In the genomic region with DNA sequence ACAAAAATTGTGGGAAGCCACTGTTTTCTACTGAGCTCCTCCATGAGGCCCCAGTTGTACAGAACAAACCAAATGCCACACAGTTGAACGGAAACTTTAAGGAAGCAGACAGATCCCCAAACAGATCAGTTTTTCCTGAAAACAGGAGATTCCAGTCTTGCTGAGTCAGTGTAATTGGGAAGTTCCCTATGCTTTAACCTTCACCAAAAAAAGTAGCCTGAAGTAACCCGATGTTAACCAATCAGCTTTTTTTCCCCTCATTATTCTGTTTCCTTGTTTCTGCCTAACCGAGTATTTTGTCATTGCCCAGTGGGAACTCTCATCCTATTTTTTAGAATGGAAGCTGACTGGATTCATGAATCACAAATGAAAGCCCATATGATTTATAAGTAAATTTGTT, we compare ENCODE assay signal across 22 cellular contexts. TPM values are rescaled to one million over a fixed set of nuclear protein-coding genes. Genes with fewer than 3 reads are reported as not detected.
DNase-seq lines count a peak whose midpoint lies in the region; ATAC-seq, FAIRE-seq and TF ChIP-seq lines count a peak whose summit lies in the region.
"Had no signal": no experiment of that assay in that cellular context is flagged by ENCODE, and none has a peak within 500 bp of the region (broad histone marks: within the 10 kb centered on the region; RNA-seq: fewer than 3 reads in every experiment).

No MANE protein-coding gene starts in this region.

- H3K36me3 ChIP-seq in astrocyte (ENCODE audit: insufficient read depth, low read length) (no peaks in the 10 kb centered on the region), neural progenitor cell (no peaks in the 10 kb centered on the region), mesendoderm (ENCODE audit: control insufficient read depth, insufficient read depth, low read length) (no peaks in the 10 kb centered on the region)
- H3K36me3 ChIP-seq: brain microvascular endothelial cell, colonic mucosa, left lung, spleen had no signal

- in situ Hi-C loops in GM13976 (cut with MboI; ENCODE audit: low sequenced_read_pairs, unreplicated experiment) = loop anchor here (25.0 kb wide), 1 partner anchor 1707 kb away; no protein-coding TSS in a partner anchor

- H3K27ac Mint-ChIP-seq in astrocyte (ENCODE audit: unreplicated experiment) (peak overlapping the region; percentile 82), neural progenitor cell (peak overlapping the region; percentile 1)
- H3K27ac Mint-ChIP-seq: activated CD8-positive, alpha-beta memory T cell treated with anti-CD3 and anti-CD28 coated beads, Interleukin-2, amount 10 ng/mL, durations not matched to agents 7 days and 5 days; activated naive CD8-positive, alpha-beta T cell treated with anti-CD3 and anti-CD28 coated beads for 36 hours; IgD-negative memory B cell had no signal

- H3K9me3 ChIP-seq in astrocyte (ENCODE audit: insufficient read depth, low read depth, low read length) = peaks cover 7% of the 10 kb centered on the region
- no peaks in the 10 kb centered on the region for H3K9me3 ChIP-seq in neural progenitor cell (ENCODE audit: low read depth)
- H3K9me3 ChIP-seq: colonic mucosa had no signal

- no peaks in the 10 kb centered on the region for H3K27me3 ChIP-seq in astrocyte (ENCODE audit: insufficient read depth, low read length)
- no peaks in the 10 kb centered on the region for H3K27me3 ChIP-seq in neural progenitor cell
- H3K27me3 ChIP-seq in mesendoderm (ENCODE audit: insufficient read depth, low read length, poor library complexity) = no peaks in the 10 kb centered on the region
- H3K27me3 ChIP-seq: brain microvascular endothelial cell, colonic mucosa, left lung, spleen had no signal

- H2AK5ac ChIP-seq in mesendoderm (ENCODE audit: low read length) = no peak overlapping the region

- H3K9ac ChIP-seq in astrocyte (ENCODE audit: low read length) (no peak overlapping the region), neural progenitor cell (no peak overlapping the region), mesendoderm (ENCODE audit: low read length) (no peak overlapping the region)

- H2BK5ac ChIP-seq in mesendoderm (ENCODE audit: low read length) = no peak overlapping the region

- no peak overlapping the region for H3K18ac ChIP-seq in mesendoderm (ENCODE audit: low read length)

- H3K4me1 Mint-ChIP-seq in astrocyte (ENCODE audit: low read depth, unreplicated experiment) = peaks cover 11% of the 10 kb centered on the region
- no peaks in the 10 kb centered on the region for H3K4me1 Mint-ChIP-seq in neural progenitor cell
- H3K4me1 Mint-ChIP-seq: activated CD8-positive, alpha-beta memory T cell treated with anti-CD3 and anti-CD28 coated beads, Interleukin-2, amount 10 ng/mL, durations not matched to agents 7 days and 5 days; activated naive CD8-positive, alpha-beta T cell treated with anti-CD3 and anti-CD28 coated beads for 36 hours; IgD-negative memory B cell had no signal

- H3K79me1 ChIP-seq in mesendoderm (ENCODE audit: low read length) = no peaks in the 10 kb centered on the region

- H3K4me3 Mint-ChIP-seq in astrocyte (ENCODE audit: unreplicated experiment) (no peak overlapping the region), neural progenitor cell (no peak overlapping the region)
- H3K4me3 Mint-ChIP-seq: activated CD8-positive, alpha-beta memory T cell treated with anti-CD3 and anti-CD28 coated beads, Interleukin-2, amount 10 ng/mL, durations not matched to agents 7 days and 5 days; activated naive CD8-positive, alpha-beta T cell treated with anti-CD3 and anti-CD28 coated beads for 36 hours; IgD-negative memory B cell had no signal

- DNase-seq in AG09309 (ENCODE audit: low read depth) (peak; percentile 35), astrocyte (ENCODE audit: low read depth) (peak; percentile 59), fibroblast of mammary gland (ENCODE audit: low read depth) (peak; percentile 64), neural progenitor cell (ENCODE audit: low spot score) (no peak), GM13976 (ENCODE audit: low spot score) (no peak), mesendoderm (no peak)
- DNase-seq in effector CD4-positive, alpha-beta T cell = no peak
- DNase-seq: ACHN; activated CD4-positive, alpha-beta T cell treated with anti-CD3 and anti-CD28 coated beads for 48 hours; activated CD8-positive, alpha-beta memory T cell treated with anti-CD3 and anti-CD28 coated beads, Interleukin-2, amount 10 ng/mL, durations not matched to agents 7 days and 5 days; activated naive CD8-positive, alpha-beta T cell treated with anti-CD3 and anti-CD28 coated beads for 36 hours; brain microvascular endothelial cell; colonic mucosa; GDM1; left lung; MM.1S; retina; Right ventricle myocardium superior; spleen had no signal

- no peaks in the 10 kb centered on the region for H3K4me1 ChIP-seq in astrocyte (ENCODE audit: insufficient read depth, low read length)
- no peaks in the 10 kb centered on the region for H3K4me1 ChIP-seq in neural progenitor cell
- no peaks in the 10 kb centered on the region for H3K4me1 ChIP-seq in mesendoderm (ENCODE audit: control insufficient read depth, low read depth, low read length)
- H3K4me1 ChIP-seq: colonic mucosa, left lung had no signal

- H2AFZ ChIP-seq in astrocyte (ENCODE audit: low read depth, low read length) (no peak overlapping the region), neural progenitor cell (replicated peaks) (peak overlapping the region; percentile 30)

- H3K36me3 Mint-ChIP-seq in astrocyte (ENCODE audit: low read depth, unreplicated experiment) = no peaks in the 10 kb centered on the region
- H3K36me3 Mint-ChIP-seq in neural progenitor cell = peaks cover 4% of the 10 kb centered on the region
- H3K36me3 Mint-ChIP-seq: activated CD8-positive, alpha-beta memory T cell treated with anti-CD3 and anti-CD28 coated beads, Interleukin-2, amount 10 ng/mL, durations not matched to agents 7 days and 5 days; activated naive CD8-positive, alpha-beta T cell treated with anti-CD3 and anti-CD28 coated beads for 36 hours; IgD-negative memory B cell had no signal

- H4K20me1 ChIP-seq in astrocyte (ENCODE audit: insufficient read depth, low read length) = no peaks in the 10 kb centered on the region
- no peaks in the 10 kb centered on the region for H4K20me1 ChIP-seq in neural progenitor cell (ENCODE audit: low read depth)

- H3K4me3 ChIP-seq in AG09309 (ENCODE audit: control insufficient read depth, low read depth, low read length) (no peak overlapping the region), astrocyte (ENCODE audit: insufficient read depth, low read depth, low read length) (no peak overlapping the region), fibroblast of mammary gland (ENCODE audit: control insufficient read depth, low read depth, low read length) (no peak overlapping the region), neural progenitor cell (no peak overlapping the region), mesendoderm (ENCODE audit: low read length) (no peak overlapping the region)
- H3K4me3 ChIP-seq: colonic mucosa, left lung, spleen had no signal

- H3K56ac ChIP-seq in mesendoderm (ENCODE audit: low read length) = no peak overlapping the region

- H3K4ac ChIP-seq in mesendoderm (ENCODE audit: low read depth, low read length) = no peak overlapping the region

- no peak for FAIRE-seq in astrocyte (lab: Jason Lieb, UNC)

- peaks cover 12% of the 10 kb centered on the region for H3K9me3 Mint-ChIP-seq in astrocyte (ENCODE audit: unreplicated experiment)
- H3K9me3 Mint-ChIP-seq in neural progenitor cell = peaks cover 20% of the 10 kb centered on the region

- no peak overlapping the region for H2BK15ac ChIP-seq in mesendoderm (replicated peaks; ENCODE audit: low read depth)

- no peak for TF ChIP-seq CTCF in AG09309 (IDR thresholded peaks at IDR 0.05; ENCODE audit: control insufficient read depth, insufficient read depth, low read depth, low read length, missing control alignments)
- no peak for TF ChIP-seq CTCF in astrocyte (IDR thresholded peaks at IDR 0.05; ENCODE audit: insufficient read depth, low read depth, low read length)
- TF ChIP-seq CTCF in fibroblast of mammary gland (conservative IDR thresholded peaks at IDR 0.05; ENCODE audit: control insufficient read depth, insufficient read depth, low read depth, low read length) = no peak
- no peak for TF ChIP-seq CTCF in neural progenitor cell (IDR thresholded peaks at IDR 0.05)
- TF ChIP-seq CTCF in GM13976 (IDR thresholded peaks at IDR 0.05; ENCODE audit: borderline replicate concordance, control extremely low read depth, extremely low read depth, insufficient read depth, missing control alignments) = no peak

- H3K79me2 ChIP-seq in astrocyte (ENCODE audit: insufficient read depth, low read length) (no peaks in the 10 kb centered on the region), neural progenitor cell (ENCODE audit: low read depth) (no peaks in the 10 kb centered on the region), mesendoderm (ENCODE audit: control insufficient read depth, insufficient read depth, low read length) (no peaks in the 10 kb centered on the region)

- H4K5ac ChIP-seq in mesendoderm (ENCODE audit: low read length) = no peak overlapping the region

- H3K27ac ChIP-seq in astrocyte (ENCODE audit: low read depth, low read length) = no peak overlapping the region
- H3K27ac ChIP-seq in neural progenitor cell = no peak overlapping the region
- H3K27ac ChIP-seq in mesendoderm (ENCODE audit: low read depth, low read length) = no peak overlapping the region
- H3K27ac ChIP-seq: brain microvascular endothelial cell, colonic mucosa, epithelial cell of prostate, left lung, spleen had no signal

- WGBS in mesendoderm (ENCODE audit: extremely low coverage, insufficient coverage, low lambda C conversion rate) = no CpG with 5 or more reads among the region's 3 CpGs

- no peak overlapping the region for H2BK120ac ChIP-seq in mesendoderm (ENCODE audit: low read depth, low read length)

- H3K23ac ChIP-seq in mesendoderm (ENCODE audit: low read length) = no peak overlapping the region

- H3K27me3 Mint-ChIP-seq in astrocyte (ENCODE audit: low read depth, unreplicated experiment) (peaks cover 2% of the 10 kb centered on the region), neural progenitor cell (ENCODE audit: insufficient read depth, low read depth) (peaks cover 6% of the 10 kb centered on the region)

- no peaks in the 10 kb centered on the region for H3F3A ChIP-seq in neural progenitor cell (ENCODE audit: low read depth)

- ATAC-seq in activated CD4-positive, CD25-positive, alpha-beta regulatory T cell treated with anti-CD3 and anti-CD28 coated beads, Interleukin-2, amount 50 U/mL, for 24 hours = no peak
- ATAC-seq: activated CD8-positive, alpha-beta memory T cell treated with anti-CD3 and anti-CD28 coated beads, Interleukin-2, amount 10 ng/mL, durations not matched to agents 7 days and 5 days; left lung had no signal

- no peak overlapping the region for H3K4me2 ChIP-seq in astrocyte (ENCODE audit: low read length)
- no peak overlapping the region for H3K4me2 ChIP-seq in neural progenitor cell
- H3K4me2 ChIP-seq in mesendoderm (ENCODE audit: low read length) = no peak overlapping the region

- H4K8ac ChIP-seq in mesendoderm (ENCODE audit: low read depth, low read length) = no peak overlapping the region

RNA-seq across cellular contexts. Expression of gene MARCKS, which starts 36.7 kb away (rescaled TPM):
- total RNA-seq in astrocyte (240 and 261 TPM in 2 replicates), neural progenitor cell (ENCODE audit: low replicate concordance) (133 and 163 TPM in 2 replicates)
- polyA plus RNA-seq in mesendoderm (2013, experiment 1 of 2) = 91.9 TPM
- 90.6 TPM for polyA plus RNA-seq in mesendoderm (2013, experiment 2 of 2)

Comparison
In these comparisons a context has a peak if more than half of its experiments do, and no peak if none do; other contexts are left out.
1. DNase-seq: peak in AG09309 (single experiment), astrocyte (single experiment) and fibroblast of mammary gland (single experiment); none in neural progenitor cell (single experiment), GM13976 (single experiment), effector CD4-positive, alpha-beta T cell (single experiment) and mesendoderm (single experiment).